ENCODE assay signal across 13 cellular contexts in the genomic region with DNA sequence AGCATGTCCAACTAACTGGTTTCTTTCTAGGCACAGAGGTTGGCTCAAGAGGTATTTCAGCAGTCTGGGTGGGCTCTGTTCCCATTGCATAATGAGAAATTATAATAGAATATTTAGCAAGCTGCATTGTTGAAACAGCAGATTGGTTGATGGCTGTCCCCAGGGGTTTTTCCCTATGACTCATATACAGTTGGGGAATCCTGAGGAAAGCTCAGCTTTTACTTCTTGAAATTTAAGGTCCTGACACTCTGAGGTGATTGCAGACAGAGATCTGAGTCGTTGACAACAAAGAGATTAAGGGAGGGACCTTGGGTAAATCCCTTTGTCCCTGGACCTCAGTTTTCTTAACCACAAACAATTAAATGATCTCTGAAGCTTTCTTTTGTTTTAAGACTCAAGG. TPM values are rescaled to one million over a fixed set of nuclear protein-coding genes. Genes with fewer than 3 reads are reported as not detected.
A peak's percentile ranks its signal among the peaks of the same experiment; 100 is the strongest.
DNase-seq lines count a peak whose midpoint lies in the region; ATAC-seq and TF ChIP-seq lines count a peak whose summit lies in the region.
"Had no signal": no experiment of that assay in that cellular context is flagged by ENCODE, and none has a peak within 500 bp of the region (broad histone marks: within the 10 kb centered on the region; RNA-seq: fewer than 3 reads in every experiment).

No MANE protein-coding gene starts in this region.

- H3K4me3 ChIP-seq in RWPE2 (ENCODE audit: severe bottlenecking) (no peak overlapping the region), fibroblast of lung (replicated peaks in 1 of 4; ENCODE audit: control extremely low read depth in 1 of 4, insufficient read depth in 1 of 4, low read depth in 3 of 4, low read length in 4 of 4) (no peak overlapping the region), PC-9 (no peak overlapping the region)

- no peaks in the 10 kb centered on the region for H3K27me3 ChIP-seq in RWPE2 (ENCODE audit: insufficient read depth, poor library complexity, severe bottlenecking)
- H3K27me3 ChIP-seq in fibroblast of lung (ENCODE audit: control insufficient read depth, insufficient read depth, low read length) = peaks cover 2% of the 10 kb centered on the region
- peaks cover 4% of the 10 kb centered on the region; the same call in 1 of the 2 replicates for H3K27me3 ChIP-seq in PC-9 (ENCODE audit: insufficient read depth, low read depth)

- TF ChIP-seq CTCF in RWPE2 (IDR thresholded peaks at IDR 0.05; ENCODE audit: poor library complexity, severe bottlenecking) = no peak
- no peak for TF ChIP-seq CTCF in fibroblast of lung (conservative IDR thresholded peaks at IDR 0.05 in 1 of 2, IDR thresholded peaks at IDR 0.05 in 1 of 2; ENCODE audit: low read depth in 1 of 2, low read length in 2 of 2)
- no peak for TF ChIP-seq CTCF in PC-9 (conservative IDR thresholded peaks at IDR 0.05)

- no peaks in the 10 kb centered on the region for H3K27me3 Mint-ChIP-seq in activated naive CD4-positive, alpha-beta T cell treated with anti-CD3 and anti-CD28 coated beads for 36 hours (ENCODE audit: low read depth)
- peaks cover under 1% of the 10 kb centered on the region for H3K27me3 Mint-ChIP-seq in activated naive CD4-positive, alpha-beta T cell treated with anti-CD3 and anti-CD28 coated beads, Interleukin-2, amount 10 ng/mL, durations not matched to agents 7 days and 5 days

- H3K4me1 ChIP-seq in RWPE2 (ENCODE audit: insufficient read depth, poor library complexity, severe bottlenecking) (no peaks in the 10 kb centered on the region), fibroblast of lung (ENCODE audit: control insufficient read depth, extremely low read depth, insufficient read depth, low read length) (no peaks in the 10 kb centered on the region), PC-9 (replicated peaks; ENCODE audit: insufficient read depth) (no peaks in the 10 kb centered on the region)

- POLR2A ChIA-PET in PC-9 (lab: Charles Lee; ENCODE audit: unreplicated experiment) = no interaction called here

- no peak overlapping the region for H3K9ac ChIP-seq in fibroblast of lung (ENCODE audit: insufficient read depth, low read length)

- peak overlapping the region; percentile 3 for H3K27ac Mint-ChIP-seq in activated naive CD4-positive, alpha-beta T cell treated with anti-CD3 and anti-CD28 coated beads for 36 hours
- no peak overlapping the region for H3K27ac Mint-ChIP-seq in activated naive CD4-positive, alpha-beta T cell treated with anti-CD3 and anti-CD28 coated beads, Interleukin-2, amount 10 ng/mL, durations not matched to agents 7 days and 5 days
- H3K27ac Mint-ChIP-seq: brain had no signal

- no peak overlapping the region for H3K4me3 Mint-ChIP-seq in activated naive CD4-positive, alpha-beta T cell treated with anti-CD3 and anti-CD28 coated beads for 36 hours
- no peak overlapping the region for H3K4me3 Mint-ChIP-seq in activated naive CD4-positive, alpha-beta T cell treated with anti-CD3 and anti-CD28 coated beads, Interleukin-2, amount 10 ng/mL, durations not matched to agents 7 days and 5 days
- H3K4me3 Mint-ChIP-seq: brain, neural crest cell had no signal

- H3K27ac ChIP-seq in RWPE2 (ENCODE audit: poor library complexity, severe bottlenecking) = no peak overlapping the region
- no peak overlapping the region for H3K27ac ChIP-seq in fibroblast of lung (ENCODE audit: insufficient read depth, low read length)
- H3K27ac ChIP-seq in PC-9 = no peak overlapping the region
- H3K27ac ChIP-seq: C4-2B, VCaP had no signal

- no TSS peak for BruUV-seq in PC-9 (replicated peaks; lab: Mats Ljungman, UMichigan)

- no peaks in the 10 kb centered on the region for H3K36me3 ChIP-seq in RWPE2 (ENCODE audit: low read depth)
- no peaks in the 10 kb centered on the region for H3K36me3 ChIP-seq in fibroblast of lung (ENCODE audit: control insufficient read depth, insufficient read depth, low read length)
- H3K36me3 ChIP-seq in PC-9 (ENCODE audit: low read depth) = no peaks in the 10 kb centered on the region

- CTCF ChIA-PET in activated naive CD4-positive, alpha-beta T cell treated with anti-CD3 and anti-CD28 coated beads for 36 hours (lab: Charles Lee) = interaction anchor here (0.8 to 1.2 kb wide), 6 partner anchors 9 to 283 kb away, joined by 3 to 5 read pairs (median 4); no protein-coding TSS in a partner anchor
- CTCF ChIA-PET in activated naive CD4-positive, alpha-beta T cell treated with anti-CD3 and anti-CD28 coated beads, Interleukin-2, amount 10 ng/mL, durations not matched to agents 7 days and 5 days (lab: Charles Lee) = no interaction called here
- CTCF ChIA-PET in PC-9 (lab: Charles Lee) = no interaction called here

- DNase-seq in activated naive CD4-positive, alpha-beta T cell treated with anti-CD3 and anti-CD28 coated beads for 36 hours = peak; percentile 48
- no peak for DNase-seq in activated naive CD4-positive, alpha-beta T cell treated with anti-CD3 and anti-CD28 coated beads, Interleukin-2, amount 10 ng/mL, durations not matched to agents 7 days and 5 days
- no peak for DNase-seq in RWPE2 (ENCODE audit: low spot score)
- DNase-seq in fibroblast of lung (ENCODE audit: low read depth in 2 of 2) = peak; percentile 34 to 50
- peak; percentile 44 for DNase-seq in stromal cell of bone marrow (ENCODE audit: low read depth)
- no peak for DNase-seq in ACHN
- no peak for DNase-seq in PC-9

- ATAC-seq in RWPE2 (ENCODE audit: low read depth) (0 out of 3 replicates have a peak, but pooled peaks have one; percentile 49), GM18907 (IDR thresholded peaks at IDR 0.05; ENCODE audit: unreplicated experiment) (no peak)

- no peaks in the 10 kb centered on the region for H4K20me1 ChIP-seq in fibroblast of lung (ENCODE audit: control insufficient read depth, extremely low read depth, insufficient read depth, low read length)
- no peaks in the 10 kb centered on the region for H4K20me1 ChIP-seq in PC-9 (ENCODE audit: insufficient read depth)

- H3K4me1 Mint-ChIP-seq in activated naive CD4-positive, alpha-beta T cell treated with anti-CD3 and anti-CD28 coated beads for 36 hours (ENCODE audit: low read depth) = peaks cover 34% of the 10 kb centered on the region
- peaks cover 21% of the 10 kb centered on the region for H3K4me1 Mint-ChIP-seq in activated naive CD4-positive, alpha-beta T cell treated with anti-CD3 and anti-CD28 coated beads, Interleukin-2, amount 10 ng/mL, durations not matched to agents 7 days and 5 days
- H3K4me1 Mint-ChIP-seq: brain, neural crest cell had no signal

- no peaks in the 10 kb centered on the region for H3K9me3 Mint-ChIP-seq in activated naive CD4-positive, alpha-beta T cell treated with anti-CD3 and anti-CD28 coated beads for 36 hours
- peaks cover 7% of the 10 kb centered on the region for H3K9me3 Mint-ChIP-seq in activated naive CD4-positive, alpha-beta T cell treated with anti-CD3 and anti-CD28 coated beads, Interleukin-2, amount 10 ng/mL, durations not matched to agents 7 days and 5 days
- H3K9me3 Mint-ChIP-seq: neural crest cell had no signal

- no peak overlapping the region for H2AFZ ChIP-seq in fibroblast of lung (ENCODE audit: low read length)
- H2AFZ ChIP-seq in PC-9 = no peak overlapping the region

- H3K4me2 ChIP-seq in fibroblast of lung (ENCODE audit: extremely low read depth, insufficient read depth, low read length) (no peak overlapping the region), PC-9 (no peak overlapping the region)

- intact Hi-C loops in activated naive CD4-positive, alpha-beta T cell treated with anti-CD3 and anti-CD28 coated beads for 36 hours (cut with micrococcal nuclease) = loop anchor here (1.0 to 2.0 kb wide), 3 partner anchors 10 to 36 kb away; no protein-coding TSS in a partner anchor
- intact Hi-C loops in PC-9 (cut with micrococcal nuclease; ENCODE audit: unreplicated experiment) = no loop called here

- H3K9me2 ChIP-seq in PC-9 (ENCODE audit: insufficient read depth) = no peaks in the 10 kb centered on the region

- peaks cover 9% of the 10 kb centered on the region; the same call in 1 of the 2 replicates for H3F3A ChIP-seq in PC-9 (ENCODE audit: insufficient read depth, low read depth)

- no peaks in the 10 kb centered on the region for H3K79me2 ChIP-seq in fibroblast of lung (ENCODE audit: control insufficient read depth, insufficient read depth, low read length)
- no peaks in the 10 kb centered on the region for H3K79me2 ChIP-seq in PC-9 (ENCODE audit: low read depth)

- no peaks in the 10 kb centered on the region for H3K36me3 Mint-ChIP-seq in activated naive CD4-positive, alpha-beta T cell treated with anti-CD3 and anti-CD28 coated beads for 36 hours (ENCODE audit: low read depth)
- H3K36me3 Mint-ChIP-seq in activated naive CD4-positive, alpha-beta T cell treated with anti-CD3 and anti-CD28 coated beads, Interleukin-2, amount 10 ng/mL, durations not matched to agents 7 days and 5 days = peaks cover 1% of the 10 kb centered on the region
- H3K36me3 Mint-ChIP-seq: brain had no signal

- in situ Hi-C loops in ACHN (cut with HindIII; ENCODE audit: low pct_ligation_motif_present, low pct_unique_long_range_greater_than_20kb, low sequenced_read_pairs) = no loop called here

- H3K9me3 ChIP-seq in RWPE2 (ENCODE audit: severe bottlenecking) = no peaks in the 10 kb centered on the region
- H3K9me3 ChIP-seq in fibroblast of lung (ENCODE audit: control insufficient read depth, insufficient read depth, low read depth, low read length) = no peaks in the 10 kb centered on the region
- H3K9me3 ChIP-seq in PC-9 (ENCODE audit: insufficient read depth, low read depth) = 0 out of 2 replicates have a peak, but pooled peaks cover 5% of the 10 kb centered on the region

RNA-seq across cellular contexts. Expression of a gene that starts 38.3 kb away (rescaled TPM):
- 10 to 100 TPM; 25.9 to 26.4 TPM for total RNA-seq in activated naive CD4-positive, alpha-beta T cell treated with anti-CD3 and anti-CD28 coated beads for 36 hours
- total RNA-seq in fibroblast of lung (not detected in 2 replicates), PC-9 (2021) (not detected in 2 replicates)
- not detected in 2 replicates for polyA plus RNA-seq in fibroblast of lung
- not detected in 2 replicates for polyA plus RNA-seq in fibroblast of lung (2012)
- polyA minus RNA-seq in fibroblast of lung (ENCODE audit: low replicate concordance) = not detected in 2 replicates
- total RNA-seq: NCI-H460, neural crest cell had no signal

Comparison
In these comparisons a context has a peak if more than half of its experiments do, and no peak if none do; other contexts are left out.
1. DNase-seq: peak in activated naive CD4-positive, alpha-beta T cell treated with anti-CD3 and anti-CD28 coated beads for 36 hours (single experiment), fibroblast of lung (2 of 2) and stromal cell of bone marrow (single experiment); none in activated naive CD4-positive, alpha-beta T cell treated with anti-CD3 and anti-CD28 coated beads, Interleukin-2, amount 10 ng/mL, durations not matched to agents 7 days and 5 days (single experiment), RWPE2 (single experiment), ACHN (single experiment) and PC-9 (0 of 2).
2. RNA of a gene that starts 38.3 kb away (total RNA-seq): 25.9 to 26.4 TPM in activated naive CD4-positive, alpha-beta T cell treated with anti-CD3 and anti-CD28 coated beads for 36 hours; not detected in fibroblast of lung and not detected in PC-9; every median in the first group is over 10 times any median in the second.